13 cellular contexts compared by ENCODE assay signal in genomic region chr14:68269136-68269535, GRCh38.
DNase-seq lines count a peak whose midpoint lies in the region; ATAC-seq and TF ChIP-seq lines count a peak whose summit lies in the region.
"Had no signal": no experiment of that assay in that cellular context is flagged by ENCODE, and none has a peak within 500 bp of the region (broad histone marks: within the 10 kb centered on the region; RNA-seq: fewer than 3 reads in every experiment).

No MANE protein-coding gene starts in this region.

- intact Hi-C loops in left ventricle myocardium inferior (cut with micrococcal nuclease), result no loop called here
- intact Hi-C loops in Right ventricle myocardium superior (cut with DNase I), result no loop called here
- intact Hi-C loops in natural killer cell (cut with micrococcal nuclease), result loop anchor here (5.0 kb wide), 2 partner anchors 57 to 548 kb away; no protein-coding TSS in a partner anchor

- H3K4me1 Mint-ChIP-seq in natural killer cell, result peaks cover 49 to 52% of the 10 kb centered on the region in 2 donors

- TF ChIP-seq CTCF in left ventricle myocardium inferior (IDR thresholded peaks at IDR 0.05; ENCODE audit: borderline replicate concordance), result no peak
- TF ChIP-seq CTCF in natural killer cell (IDR thresholded peaks at IDR 0.05), result no peak

- H3K36me3 ChIP-seq in left ventricle myocardium inferior, result no peaks in the 10 kb centered on the region

- H3K27me3 ChIP-seq in left ventricle myocardium inferior (ENCODE audit: low read depth), result no peaks in the 10 kb centered on the region

- H3K4me1 ChIP-seq in left ventricle myocardium inferior, result peaks cover 22% of the 10 kb centered on the region

- DNase-seq in left ventricle myocardium inferior (no peak), Right ventricle myocardium superior (no peak), astrocyte of the hippocampus (ENCODE audit: low read depth, low spot score) (peak; percentile 55), natural killer cell (peak; percentile 45), NOMO-1 treated with dmso at 0.1 percent for 144 hours (lab: John Stamatoyannopoulos, UW; ENCODE audit: unreplicated experiment) (no peak), GM03348 (ENCODE audit: low spot score) (no peak)
- DNase-seq in activated CD8-positive, alpha-beta memory T cell treated with anti-CD3 and anti-CD28 coated beads, Interleukin-2, amount 50 U/mL, for 4 hours, result no peak
- DNase-seq: activated CD8-positive, alpha-beta memory T cell treated with anti-CD3 and anti-CD28 coated beads for 24 hours; erythroblast; GOT3; NCI-H510A treated with DMSO at 0.1 percent for 48 hours; nucleus accumbens had no signal

- H3K27me3 Mint-ChIP-seq in natural killer cell (ENCODE audit: low read depth in 2 of 2), result no peaks in the 10 kb centered on the region

- H3K27ac Mint-ChIP-seq in natural killer cell, result peak overlapping the region; percentile 92 to 93

- H3K9me3 Mint-ChIP-seq in natural killer cell, result no peaks in the 10 kb centered on the region

- H3K4me3 Mint-ChIP-seq in natural killer cell, result peak overlapping the region; percentile 80

- ATAC-seq in Right ventricle myocardium superior (ENCODE audit: poor library complexity), result no peak
- peak; percentile 53 to 77 (median 65) for ATAC-seq in natural killer cell
- ATAC-seq in HG03196 (IDR thresholded peaks at IDR 0.05; ENCODE audit: unreplicated experiment), result no peak

- H3K9me3 ChIP-seq in left ventricle myocardium inferior (replicated peaks), result no peaks in the 10 kb centered on the region

- H3K36me3 Mint-ChIP-seq in natural killer cell, result no peaks in the 10 kb centered on the region

- H3K27ac ChIP-seq in left ventricle myocardium inferior (replicated peaks), result peak overlapping the region; percentile 41

- no peak overlapping the region for H3K4me3 ChIP-seq in left ventricle myocardium inferior

Comparison
In these comparisons a context has a peak if more than half of its experiments do, and no peak if none do; other contexts are left out.
1. DNase-seq: peak in astrocyte of the hippocampus (single experiment) and natural killer cell (single experiment); none in left ventricle myocardium inferior (single experiment), Right ventricle myocardium superior (single experiment), activated CD8-positive, alpha-beta memory T cell treated with anti-CD3 and anti-CD28 coated beads, Interleukin-2, amount 50 U/mL, for 4 hours (single experiment), NOMO-1 treated with dmso at 0.1 percent for 144 hours (single experiment) and GM03348 (single experiment).
2. ATAC-seq: peak in natural killer cell (3 of 3); none in Right ventricle myocardium superior (single experiment) and HG03196 (single experiment).